9 cellular contexts compared by ENCODE assay signal in the genomic region with DNA sequence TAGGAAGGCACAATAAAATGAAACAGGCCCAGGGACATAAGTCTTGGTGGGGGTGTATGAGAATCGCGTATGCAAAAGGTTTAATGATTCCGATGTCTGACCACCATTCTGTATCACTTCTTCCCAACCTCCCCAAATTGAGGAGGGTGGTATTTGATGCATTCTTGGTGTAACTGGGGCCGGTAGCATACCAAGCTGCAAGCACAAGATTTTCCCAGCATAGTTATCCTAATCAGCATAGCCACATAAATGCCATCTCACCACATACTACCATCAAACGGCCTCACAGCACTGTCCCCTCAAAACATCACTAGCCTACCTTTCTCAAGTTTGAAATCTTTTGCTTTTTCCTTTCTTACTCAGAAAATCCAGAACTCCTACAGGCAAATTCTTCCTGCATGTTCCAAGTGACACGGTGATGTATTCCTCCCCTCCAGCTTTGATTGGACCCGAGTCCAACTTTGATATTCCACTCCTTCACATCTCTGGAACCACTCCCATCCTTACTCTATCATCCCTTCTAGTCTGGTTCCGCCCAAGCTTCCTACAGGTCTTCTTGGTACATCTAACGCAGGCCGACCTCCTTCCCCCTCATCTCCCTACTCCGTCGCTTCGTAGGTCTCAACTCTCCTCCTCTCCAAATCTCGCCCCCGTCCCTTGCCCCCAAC. TPM values are rescaled to one million over a fixed set of nuclear protein-coding genes. Genes with fewer than 3 reads are reported as not detected.
A peak's percentile ranks its signal among the peaks of the same experiment; 100 is the strongest.
DNase-seq lines count a peak whose midpoint lies in the region; ATAC-seq and TF ChIP-seq lines count a peak whose summit lies in the region.
"Had no signal": no experiment of that assay in that cellular context is flagged by ENCODE, and none has a peak within 500 bp of the region (broad histone marks: within the 10 kb centered on the region; RNA-seq: fewer than 3 reads in every experiment).

No MANE protein-coding gene starts in this region.

- TF ChIP-seq EP300 in tibial nerve (IDR thresholded peaks at IDR 0.05): no peak

- WGBS in right lobe of liver (ENCODE audit: insufficient coverage, low coverage, low lambda C conversion rate, missing lambda C conversion rate): 13% methylated on average over 15 of the region's 15 CpGs
- WGBS in tibial nerve, 2 donors: 10 to 11% methylated on average over 15 of the region's 15 CpGs

- intact Hi-C loops in right lobe of liver (cut with DNase I): no loop called here

- ATAC-seq in right lobe of liver: peak in 1 of 4 donors; percentile 3
- ATAC-seq in activated CD4-positive, CD25-positive, alpha-beta regulatory T cell treated with anti-CD3 and anti-CD28 coated beads, Interleukin-2, amount 50 U/mL, for 24 hours: no peak

- TF ChIP-seq POLR2A in right lobe of liver (IDR thresholded peaks at IDR 0.05) (no peak), tibial nerve (IDR thresholded peaks at IDR 0.05) (no peak)

- peaks cover 0 to 12% (median 4%) of the 10 kb centered on the region in 4 donors for H3K4me1 ChIP-seq in right lobe of liver
- H3K4me1 ChIP-seq in tibial nerve: peaks cover 0 to 43% (median 21%) of the 10 kb centered on the region in 4 donors

- H3K36me3 ChIP-seq in right lobe of liver (peaks cover 9 to 34% (median 23%) of the 10 kb centered on the region in 4 donors), tibial nerve (peaks cover 6 to 42% (median 29%) of the 10 kb centered on the region in 3 donors)

- DNase-seq in GM03348 (ENCODE audit: low spot score) (peak; percentile 74), NCI-H1694 (lab: John Stamatoyannopoulos, UW) (peak; percentile 54), cardiac fibroblast (ENCODE audit: low read depth in 2 of 2) (peak; percentile 65), right lobe of liver (no peak), tibial nerve (ENCODE audit: low spot score in 2 of 2) (no peak), iPS-NIHi11 (ENCODE audit: low spot score) (no peak)
- DNase-seq in activated CD4-positive, alpha-beta T cell treated with anti-CD3 and anti-CD28 coated beads, Interleukin-2, amount 50 U/mL, for 1 hour: no peak

- no peaks in the 10 kb centered on the region for H3K9me3 ChIP-seq in right lobe of liver
- H3K9me3 ChIP-seq in tibial nerve: no peaks in the 10 kb centered on the region

- peak overlapping the region; percentile 63 to 84 (median 79) for H3K27ac ChIP-seq in right lobe of liver
- peak overlapping the region; percentile 94 to 98 (median 95) for H3K27ac ChIP-seq in tibial nerve

- H3K27me3 ChIP-seq in right lobe of liver (no peaks in the 10 kb centered on the region), tibial nerve (no peaks in the 10 kb centered on the region)

- H3K4me3 ChIP-seq in cardiac fibroblast (replicated peaks in 1 of 2; ENCODE audit: low read depth in 2 of 2, low read length in 2 of 2) (peak overlapping the region; percentile 73 to 88), right lobe of liver (peak overlapping the region; percentile 59 to 80 (median 79)), tibial nerve (peak overlapping the region; percentile 60 to 89 (median 80))

- TF ChIP-seq CTCF in cardiac fibroblast (IDR thresholded peaks at IDR 0.05; ENCODE audit: low read depth, low read length) (no peak), right lobe of liver (IDR thresholded peaks at IDR 0.05) (no peak), tibial nerve (IDR thresholded peaks at IDR 0.05) (no peak)

RNA-seq across cellular contexts. Expression of a gene that starts 0.7 kb away (rescaled TPM):
- total RNA-seq in right lobe of liver (10 to 100 TPM; 10.4 to 29.2 (median 20.2) TPM), tibial nerve (10 to 100 TPM; 41.0 to 70.6 (median 52.3) TPM)

RNA-seq across cellular contexts. Expression of a gene that starts 4.7 kb away (rescaled TPM):
- total RNA-seq in right lobe of liver (1 to 10 TPM in 4 of 6 experiments, under 1 TPM in 2; 0.56 to 1.6 (median 1.2) TPM), tibial nerve (1 to 10 TPM; 1.7 to 2.7 (median 2.4) TPM)

RNA-seq across cellular contexts. Expression of a gene that starts 10.4 kb away (rescaled TPM):
- total RNA-seq in right lobe of liver (10 to 100 TPM; 27.9 to 63.4 (median 29.2) TPM), tibial nerve (10 to 100 TPM; 54.5 to 91.1 (median 65.2) TPM)

RNA-seq across cellular contexts. Expression of a gene that starts 17.3 kb away (rescaled TPM):
- total RNA-seq in right lobe of liver (10 to 100 TPM in 2 of 6 experiments, 1 to 10 TPM in 4; 7.2 to 13.0 (median 9.6) TPM), tibial nerve (10 to 100 TPM; 22.7 to 42.0 (median 26.6) TPM)

RNA-seq across cellular contexts. Expression of a gene that starts 28.6 kb away (rescaled TPM):
- total RNA-seq in right lobe of liver: 10 to 100 TPM; 27.0 to 95.3 (median 36.1) TPM
- total RNA-seq in tibial nerve: under 1 TPM in 3 of 4 donors, not detected in 1; 0.20 to 0.66 (median 0.21) TPM
- total RNA-seq: activated CD8-positive, alpha-beta memory T cell treated with anti-CD3 and anti-CD28 coated beads for 36 hours had no signal

Comparison
In these comparisons a context has a peak if more than half of its experiments do, and no peak if none do; other contexts are left out.
1. DNase-seq: peak in GM03348 (single experiment), NCI-H1694 (single experiment) and cardiac fibroblast (2 of 2); none in right lobe of liver (0 of 3), tibial nerve (0 of 2), iPS-NIHi11 (single experiment) and activated CD4-positive, alpha-beta T cell treated with anti-CD3 and anti-CD28 coated beads, Interleukin-2, amount 50 U/mL, for 1 hour (single experiment).
2. Peak in every context shown above with its lines, with median percentiles within 50 percentile points of each other: H3K4me3 ChIP-seq.